ENCODE assay signal across 24 cellular contexts in genomic region chr7:45155941-45156340, GRCh38. TPM values are rescaled to one million over a fixed set of nuclear protein-coding genes. Genes with fewer than 3 reads are reported as not detected.
"Had no signal": no experiment of that assay in that cellular context is flagged by ENCODE, and none has a peak within 500 bp of the region (broad histone marks: within the 10 kb centered on the region; RNA-seq: fewer than 3 reads in every experiment).

No MANE protein-coding gene starts in this region.

- ATAC-seq: activated T-cell treated with anti-CD3 and anti-CD28 coated beads, Interleukin-2, amount 50 U/mL, for 4 hours; SK-N-SH treated with all-trans-retinoic acid at 6 μM for 48 hours had no signal

- DNase-seq: activated CD4-positive, alpha-beta memory T cell treated with anti-CD3 and anti-CD28 coated beads for 36 hours; activated CD4-positive, alpha-beta T cell treated with anti-CD3 and anti-CD28 coated beads, Interleukin-2, amount 10 ng/mL, durations not matched to agents 7 days and 5 days; activated CD8-positive, alpha-beta memory T cell treated with anti-CD3 and anti-CD28 coated beads for 24 hours; activated naive CD4-positive, alpha-beta T cell treated with anti-CD3 and anti-CD28 coated beads for 36 hours; activated naive CD8-positive, alpha-beta T cell treated with anti-CD3 and anti-CD28 coated beads for 36 hours; activated T-cell treated with anti-CD3 and anti-CD28 coated beads, Interleukin-2, amount 50 U/mL, for 4 hours; IMR-90; Kasumi-1; KBM-7; NCI-H1105 treated with DMSO at 0.1 percent for 48 hours; NCI-H1436 treated with DMSO at 0.1 percent for 48 hours; NCI-H187; NCI-H2081; NCI-H510A treated with DMSO at 0.1 percent for 48 hours; NCI-H69; NK-92 treated with Interleukin-12 subunit alpha and Interleukin-12 subunit beta, amount 100 ng/mL, for 24 hours; OCI-M1; Peyer's patch; SHP77; SW 1271 had no signal

- H3K9me3 Mint-ChIP-seq: activated CD4-positive, alpha-beta memory T cell treated with anti-CD3 and anti-CD28 coated beads for 36 hours; activated CD4-positive, alpha-beta T cell treated with anti-CD3 and anti-CD28 coated beads, Interleukin-2, amount 10 ng/mL, durations not matched to agents 7 days and 5 days; activated naive CD4-positive, alpha-beta T cell treated with anti-CD3 and anti-CD28 coated beads for 36 hours; activated naive CD8-positive, alpha-beta T cell treated with anti-CD3 and anti-CD28 coated beads for 36 hours; activated T-cell treated with anti-CD3 and anti-CD28 coated beads, Interleukin-2, amount 50 U/mL, for 4 hours had no signal

- H3K27ac ChIP-seq: Peyer's patch, RWPE1, SJSA1 had no signal

- H3K4me3 Mint-ChIP-seq: activated CD4-positive, alpha-beta memory T cell treated with anti-CD3 and anti-CD28 coated beads for 36 hours; activated CD4-positive, alpha-beta T cell treated with anti-CD3 and anti-CD28 coated beads, Interleukin-2, amount 10 ng/mL, durations not matched to agents 7 days and 5 days; activated naive CD4-positive, alpha-beta T cell treated with anti-CD3 and anti-CD28 coated beads for 36 hours; activated naive CD8-positive, alpha-beta T cell treated with anti-CD3 and anti-CD28 coated beads for 36 hours; activated T-cell treated with anti-CD3 and anti-CD28 coated beads, Interleukin-2, amount 50 U/mL, for 4 hours had no signal

- H3K36me3 ChIP-seq: Peyer's patch, SJSA1 had no signal

- H3K36me3 Mint-ChIP-seq: activated CD4-positive, alpha-beta memory T cell treated with anti-CD3 and anti-CD28 coated beads for 36 hours; activated naive CD8-positive, alpha-beta T cell treated with anti-CD3 and anti-CD28 coated beads for 36 hours had no signal

- H3K4me1 ChIP-seq: SJSA1 had no signal

- H3K27ac Mint-ChIP-seq: activated CD4-positive, alpha-beta memory T cell treated with anti-CD3 and anti-CD28 coated beads for 36 hours; activated CD4-positive, alpha-beta T cell treated with anti-CD3 and anti-CD28 coated beads, Interleukin-2, amount 10 ng/mL, durations not matched to agents 7 days and 5 days; activated naive CD4-positive, alpha-beta T cell treated with anti-CD3 and anti-CD28 coated beads for 36 hours; activated naive CD8-positive, alpha-beta T cell treated with anti-CD3 and anti-CD28 coated beads for 36 hours had no signal

- H3K4me3 ChIP-seq: Peyer's patch, SJSA1 had no signal

- H3K9me3 ChIP-seq: Peyer's patch, SJSA1 had no signal

RNA-seq across cellular contexts. Expression of gene RAMP3, which starts 1.6 kb away (rescaled TPM):
- total RNA-seq: activated CD4-positive, alpha-beta memory T cell treated with anti-CD3 and anti-CD28 coated beads for 36 hours; activated CD4-positive, alpha-beta T cell treated with anti-CD3 and anti-CD28 coated beads, Interleukin-2, amount 10 ng/mL, durations not matched to agents 7 days and 5 days; activated naive CD4-positive, alpha-beta T cell treated with anti-CD3 and anti-CD28 coated beads for 36 hours; activated naive CD8-positive, alpha-beta T cell treated with anti-CD3 and anti-CD28 coated beads for 36 hours; activated T-cell treated with anti-CD3 and anti-CD28 coated beads, Interleukin-2, amount 50 U/mL, for 4 hours; IMR-90; SJSA1; T-helper 1 cell treated with Interleukin-12 subunit alpha and Interleukin-12 subunit beta and Interleukin-4 antibody, amounts not matched to agents 30 ng/mL and 1 ng/mL, for 36 hours had no signal
- polyA plus RNA-seq: IMR-90 had no signal
